In genomic region chr10:43857206-43857952, GRCh38 we compare ENCODE assay signal across 13 cellular contexts.
A peak's percentile ranks its signal among the peaks of the same experiment; 100 is the strongest.
DNase-seq lines count a peak whose midpoint lies in the region; TF ChIP-seq lines count a peak whose summit lies in the region.
"Had no signal": no experiment of that assay in that cellular context is flagged by ENCODE, and none has a peak within 500 bp of the region (broad histone marks: within the 10 kb centered on the region; RNA-seq: fewer than 3 reads in every experiment).

No MANE protein-coding gene starts in this region.

- in situ Hi-C loops in astrocyte of the spinal cord (cut with HindIII; ENCODE audit: low sequenced_read_pairs): no loop called here

- peak overlapping the region; percentile 5 for H2AFZ ChIP-seq in ACC112 (ENCODE audit: low read length, unreplicated experiment)

- no peak for TF ChIP-seq POLR2A in uterus (IDR thresholded peaks at IDR 0.05)

- TF ChIP-seq CTCF in HEK293 (tag by site-specific recombination; IDR thresholded peaks at IDR 0.05) (no peak), astrocyte of the spinal cord (IDR thresholded peaks at IDR 0.05; ENCODE audit: low read depth, low read length) (no peak), uterus (IDR thresholded peaks at IDR 0.05) (no peak)

- intact Hi-C loops in uterus (cut with DNase I; ENCODE audit: low total_unique reads): no loop called here

- H3K27ac ChIP-seq in ACC112 (ENCODE audit: low read depth, low read length) (peak overlapping the region; percentile 28), HEK293 (ENCODE audit: extremely low read depth, low read depth, low read length) (no peak overlapping the region; the same call in 1 of the 2 replicates), uterus (no peak overlapping the region)
- H3K27ac ChIP-seq: thyroid gland had no signal

- H3K36me3 ChIP-seq in ACC112 (ENCODE audit: insufficient read depth, low read length) (no peaks in the 10 kb centered on the region), HEK293 (ENCODE audit: control insufficient read depth in 2 of 2, insufficient read depth in 1 of 2, low read length in 2 of 2) (no peaks in the 10 kb centered on the region), uterus (no peaks in the 10 kb centered on the region)
- H3K36me3 ChIP-seq: thyroid gland had no signal

- H3K9me3 ChIP-seq in HEK293 (ENCODE audit: control insufficient read depth, insufficient read depth, low read depth, low read length) (no peaks in the 10 kb centered on the region), uterus (no peaks in the 10 kb centered on the region)
- H3K9me3 ChIP-seq: thyroid gland had no signal

- POLR2A ChIA-PET in HEK293 (lab: Yijun Ruan, JAX): no interaction called here

- H3K4me3 ChIP-seq in ACC112 (ENCODE audit: low read depth, low read length) (no peak overlapping the region), HEK293 (ENCODE audit: low read depth, low read length) (no peak overlapping the region), astrocyte of the spinal cord (ENCODE audit: low read depth, low read length) (no peak overlapping the region), uterus (no peak overlapping the region)
- H3K4me3 ChIP-seq: thyroid gland had no signal

- peak; percentile 91 for DNase-seq in astrocyte of the spinal cord (ENCODE audit: low read depth, low spot score)
- peak; percentile 7 for DNase-seq in kidney tubule cell (ENCODE audit: low spot score)
- DNase-seq in SKM-1 treated with dmso at 0.1 percent for 144 hours (lab: John Stamatoyannopoulos, UW; ENCODE audit: unreplicated experiment): no peak
- no peak for DNase-seq in NCI-H526 treated with DMSO at 0.1 percent for 48 hours (lab: John Stamatoyannopoulos, UW)
- DNase-seq in uterus: no peak
- no peak for DNase-seq in NCI-H2081 (lab: John Stamatoyannopoulos, UW)
- DNase-seq: activated effector memory CD4-positive, alpha-beta T cell treated with Interleukin-2 at 50 U/mL for 16 hours; effector CD4-positive, alpha-beta T cell; NCI-H187; stimulated activated CD4-positive, alpha-beta T cell treated with anti-CD3 and anti-CD28 coated beads, Interleukin-4, amount 100 ng/mL, for 4 hours; thyroid gland had no signal

- no peaks in the 10 kb centered on the region for H3K27me3 ChIP-seq in ACC112 (ENCODE audit: insufficient read depth, low read length)
- no peaks in the 10 kb centered on the region for H3K27me3 ChIP-seq in uterus
- H3K27me3 ChIP-seq: thyroid gland had no signal

- no peaks in the 10 kb centered on the region for H3K79me2 ChIP-seq in ACC112 (ENCODE audit: control insufficient read depth, insufficient read depth, low read length, unreplicated experiment)

- CTCF ChIA-PET in HEK293 (lab: Yijun Ruan, JAX): interaction anchor here (0.6 kb wide), 1 partner anchor 528 kb away, joined by 3 read pairs; no protein-coding TSS in a partner anchor

- H3K4me1 ChIP-seq in ACC112 (ENCODE audit: control insufficient read depth, insufficient read depth, low read length, unreplicated experiment): peaks cover 36% of the 10 kb centered on the region
- H3K4me1 ChIP-seq in HEK293 (ENCODE audit: control insufficient read depth, insufficient read depth, low read length): peaks cover 7% of the 10 kb centered on the region; the same call in 1 of the 2 replicates
- no peaks in the 10 kb centered on the region for H3K4me1 ChIP-seq in uterus

TF ChIP-seq in HEK293, 187 proteins besides CTCF, POLR2A, EP300 and RAD21:
- 0 out of 2 replicates have a peak, but pooled peaks have one; percentile 42 for TF ChIP-seq ZIC2 (tag by site-specific recombination; IDR thresholded peaks at IDR 0.05)
- peak; percentile 46; the same call in 1 of the 2 replicates for TF ChIP-seq ZNF341 (tag by site-specific recombination; IDR thresholded peaks at IDR 0.05; ENCODE audit: low read depth)
- TF ChIP-seq ZNF302 (tag by site-specific recombination; IDR thresholded peaks at IDR 0.05; ENCODE audit: low read depth): no peak
- 0 out of 2 replicates have a peak, but pooled peaks have one; percentile 25 for TF ChIP-seq ZNF18 (tag by site-specific recombination; IDR thresholded peaks at IDR 0.05)
- no peak for TF ChIP-seq ZNF214 (tag by site-specific recombination; IDR thresholded peaks at IDR 0.05; ENCODE audit: borderline replicate concordance)

Comparison
In these comparisons a context has a peak if more than half of its experiments do, and no peak if none do; other contexts are left out.
1. DNase-seq: peak in astrocyte of the spinal cord (single experiment) and kidney tubule cell (single experiment); none in SKM-1 treated with dmso at 0.1 percent for 144 hours (single experiment), NCI-H526 treated with DMSO at 0.1 percent for 48 hours (single experiment), uterus (0 of 2) and NCI-H2081 (0 of 2).